In genomic region chr14:104976198-104977007, GRCh38 we compare ENCODE assay signal across 7 cellular contexts. TPM values are rescaled to one million over a fixed set of nuclear protein-coding genes. Genes with fewer than 3 reads are reported as not detected.
DNase-seq lines count a peak whose midpoint lies in the region; TF ChIP-seq lines count a peak whose summit lies in the region.

No MANE protein-coding gene starts in this region.

- peaks cover 11% of the 10 kb centered on the region for H3K4me1 Mint-ChIP-seq in activated naive CD4-positive, alpha-beta T cell treated with anti-CD3 and anti-CD28 coated beads for 36 hours (ENCODE audit: low read depth)

- DNase-seq in Kasumi-1 (lab: John Stamatoyannopoulos, UW) (peak; percentile 53 to 70), SKM-1 treated with dmso at 0.1 percent for 144 hours (lab: John Stamatoyannopoulos, UW; ENCODE audit: unreplicated experiment) (peak; percentile 33), globus pallidus (ENCODE audit: low spot score) (peak; percentile 52), posterior vena cava (ENCODE audit: low spot score) (peak; percentile 96), ureter (ENCODE audit: low spot score) (peak; percentile 91)
- peak; percentile 89 for DNase-seq in activated naive CD4-positive, alpha-beta T cell treated with anti-CD3 and anti-CD28 coated beads for 36 hours

- H3K9me3 Mint-ChIP-seq in activated naive CD4-positive, alpha-beta T cell treated with anti-CD3 and anti-CD28 coated beads for 36 hours: no peaks in the 10 kb centered on the region

- CTCF ChIA-PET in activated naive CD4-positive, alpha-beta T cell treated with anti-CD3 and anti-CD28 coated beads for 36 hours (lab: Charles Lee): interaction anchor here (0.6 to 6.7 kb wide), 12 partner anchors 7 to 119 kb away, joined by 3 to 129 read pairs (median 4); no protein-coding TSS in a partner anchor

- intact Hi-C loops in activated naive CD4-positive, alpha-beta T cell treated with anti-CD3 and anti-CD28 coated beads for 36 hours (cut with micrococcal nuclease): loop anchor here (1.0 to 2.0 kb wide), 4 partner anchors 43 to 110 kb away; partner anchors contain the start of gene CDCA4
- intact Hi-C loops in posterior vena cava (cut with DNase I): loop anchor here (2.0 to 5.0 kb wide), 3 partner anchors 46 to 70 kb away; partner anchors contain the start of gene CDCA4 (in 1 of the 2)

- peak; percentile 92 for TF ChIP-seq CTCF in GM12873 (IDR thresholded peaks at IDR 0.05; ENCODE audit: insufficient read depth, low read depth, low read length, missing control alignments)

- no peak overlapping the region for H3K27ac Mint-ChIP-seq in activated naive CD4-positive, alpha-beta T cell treated with anti-CD3 and anti-CD28 coated beads for 36 hours

- H3K27me3 Mint-ChIP-seq in activated naive CD4-positive, alpha-beta T cell treated with anti-CD3 and anti-CD28 coated beads for 36 hours (ENCODE audit: low read depth): peaks cover 17% of the 10 kb centered on the region

- H3K4me3 Mint-ChIP-seq in activated naive CD4-positive, alpha-beta T cell treated with anti-CD3 and anti-CD28 coated beads for 36 hours: peak overlapping the region; percentile 30

- H3K36me3 Mint-ChIP-seq in activated naive CD4-positive, alpha-beta T cell treated with anti-CD3 and anti-CD28 coated beads for 36 hours (ENCODE audit: low read depth): no peaks in the 10 kb centered on the region

RNA-seq across cellular contexts. Expression of gene AHNAK2, which starts 1.8 kb away (rescaled TPM):
- total RNA-seq in activated naive CD4-positive, alpha-beta T cell treated with anti-CD3 and anti-CD28 coated beads for 36 hours: under 1 TPM; 0.10 TPM
- 100 to 1,000 TPM; 242 to 274 TPM for total RNA-seq in posterior vena cava
- 34.5 TPM for total RNA-seq in ureter

RNA-seq across cellular contexts. Expression of gene CLBA1, which starts 9.2 kb away (rescaled TPM):
- under 1 TPM; 0.40 to 0.43 TPM for total RNA-seq in activated naive CD4-positive, alpha-beta T cell treated with anti-CD3 and anti-CD28 coated beads for 36 hours
- total RNA-seq in posterior vena cava (1 to 10 TPM; 4.7 to 5.6 TPM), ureter (17.3 TPM)

RNA-seq across cellular contexts. Expression of gene CDCA4, which starts 44.5 kb away (rescaled TPM):
- total RNA-seq in activated naive CD4-positive, alpha-beta T cell treated with anti-CD3 and anti-CD28 coated beads for 36 hours: 10 to 100 TPM; 59.6 to 60.4 TPM
- 1 to 10 TPM; 4.3 to 4.8 TPM for total RNA-seq in posterior vena cava
- 8.1 TPM for total RNA-seq in ureter

RNA-seq across cellular contexts. Expression of gene PLD4, which starts 51.7 kb away (rescaled TPM):
- total RNA-seq in activated naive CD4-positive, alpha-beta T cell treated with anti-CD3 and anti-CD28 coated beads for 36 hours: not detected
- total RNA-seq in posterior vena cava (under 1 TPM in 1 of 2 donors, not detected in 1; 0.24 TPM), ureter (2.6 TPM)

Comparison
In these comparisons a context has a peak if more than half of its experiments do, and no peak if none do; other contexts are left out.
1. Peak in every context shown above with its lines: DNase-seq.
2. DNase-seq: peak in every context shown above with its lines; median percentile 96 in posterior vena cava; 91 in ureter; 89 in activated naive CD4-positive, alpha-beta T cell treated with anti-CD3 and anti-CD28 coated beads for 36 hours; 62 in Kasumi-1; 52 in globus pallidus; 33 in SKM-1 treated with dmso at 0.1 percent for 144 hours.
3. RNA of gene AHNAK2, which starts 1.8 kb away (total RNA-seq): 242 to 274 TPM in posterior vena cava and 34.5 TPM in ureter (single experiment); 0.10 TPM in activated naive CD4-positive, alpha-beta T cell treated with anti-CD3 and anti-CD28 coated beads for 36 hours; every median in the first group is over 10 times any median in the second.